Comparison of ENCODE assay signal across 14 cellular contexts in the genomic region with DNA sequence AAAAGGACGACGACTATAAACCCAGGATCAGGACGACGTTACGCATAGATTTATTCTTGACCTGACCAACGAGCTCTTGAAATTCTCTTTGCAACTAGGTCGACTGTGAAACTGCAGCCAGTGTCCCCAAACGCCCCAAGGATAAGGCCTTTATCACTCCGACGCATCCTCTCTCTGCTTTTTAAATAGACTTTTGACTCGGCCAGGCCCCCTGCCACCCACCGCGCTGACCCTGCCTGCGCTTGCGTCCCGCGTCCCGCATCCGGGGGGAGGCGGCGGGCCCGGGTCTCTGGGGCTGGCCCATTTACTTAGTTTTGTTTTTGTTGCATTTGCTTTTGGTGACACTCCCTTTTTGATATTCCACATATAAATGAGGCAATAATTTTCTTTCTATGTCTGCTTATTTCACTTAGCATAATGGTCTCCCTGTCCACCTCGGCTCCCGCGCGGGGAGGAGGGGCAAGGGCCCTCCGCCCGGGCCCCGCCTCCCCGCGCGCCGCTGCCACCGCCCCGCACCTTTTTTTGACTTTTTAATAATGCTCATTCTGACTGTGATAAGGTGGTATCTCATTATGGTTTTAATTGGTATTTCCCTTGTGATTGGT. TPM values are rescaled to one million over a fixed set of nuclear protein-coding genes. Genes with fewer than 3 reads are reported as not detected.
A peak's percentile ranks its signal among the peaks of the same experiment; 100 is the strongest.
DNase-seq lines count a peak whose midpoint lies in the region; ATAC-seq and TF ChIP-seq lines count a peak whose summit lies in the region.
"Had no signal": no experiment of that assay in that cellular context is flagged by ENCODE, and none has a peak within 500 bp of the region (broad histone marks: within the 10 kb centered on the region; RNA-seq: fewer than 3 reads in every experiment).

No MANE protein-coding gene starts in this region.

- peaks cover 3% of the 10 kb centered on the region for H3K27me3 Mint-ChIP-seq in activated CD4-positive, alpha-beta T cell treated with anti-CD3 and anti-CD28 coated beads for 36 hours

- H3K9me3 ChIP-seq in right atrium auricular region, result peaks cover 0 to 12% of the 10 kb centered on the region in 2 donors
- H3K9me3 ChIP-seq in spleen, result peaks cover 8 to 38% (median 28%) of the 10 kb centered on the region in 8 donors

- H3K4me1 ChIP-seq in right atrium auricular region, result no peaks in the 10 kb centered on the region
- peaks cover 0 to 64% (median 9%) of the 10 kb centered on the region in 6 donors for H3K4me1 ChIP-seq in spleen

- H3K4me3 ChIP-seq in right atrium auricular region, result peak overlapping the region; percentile 30 to 40
- H3K4me3 ChIP-seq in spleen, result peak overlapping the region in 7 of 8 donors; percentile 6 to 56 (median 30)
- H3K4me3 ChIP-seq: K562 had no signal

- WGBS in spleen, 5 donors, result 58 to 73% (median 65%) methylated on average over 35 of the region's 35 CpGs

- no peak for TF ChIP-seq CTCF in right atrium auricular region (IDR thresholded peaks at IDR 0.05)
- no peak for TF ChIP-seq CTCF in spleen (IDR thresholded peaks at IDR 0.05 in 8 of 11, conservative IDR thresholded peaks at IDR 0.05 in 3 of 11)

- H3K36me3 Mint-ChIP-seq in activated CD4-positive, alpha-beta T cell treated with anti-CD3 and anti-CD28 coated beads for 36 hours (ENCODE audit: low read depth), result peaks cover 42% of the 10 kb centered on the region
- H3K36me3 Mint-ChIP-seq in activated naive CD4-positive, alpha-beta T cell treated with anti-CD3 and anti-CD28 coated beads, Interleukin-2, amount 50 U/mL, for 72 hours, result peaks cover 34 to 54% of the 10 kb centered on the region in 2 donors

- DNase-seq in activated CD4-positive, alpha-beta T cell treated with anti-CD3 and anti-CD28 coated beads for 36 hours, result no peak
- no peak for DNase-seq in activated CD4-positive, alpha-beta T cell treated with anti-CD3 and anti-CD28 coated beads for 1 hour
- DNase-seq in activated naive CD4-positive, alpha-beta T cell treated with anti-CD3 and anti-CD28 coated beads, Interleukin-2, amount 50 U/mL, for 72 hours (ENCODE audit: low spot score in 2 of 2), result no peak
- DNase-seq in right atrium auricular region (ENCODE audit: low spot score), result no peak
- DNase-seq in spleen, result peak; percentile 50
- no peak for DNase-seq in NOMO-1 treated with DMSO at 0.1 percent for 48 hours (lab: John Stamatoyannopoulos, UW; ENCODE audit: unreplicated experiment)
- DNase-seq: 8988T, DMS 273 treated with DMSO at 0.1 percent for 48 hours, H9, mesendoderm, NCI-H2029 had no signal

- TF ChIP-seq POLR2A in spleen (IDR thresholded peaks at IDR 0.05), result no peak

- H3K27ac Mint-ChIP-seq in activated CD4-positive, alpha-beta T cell treated with anti-CD3 and anti-CD28 coated beads for 36 hours, result no peak overlapping the region
- H3K27ac Mint-ChIP-seq in activated naive CD4-positive, alpha-beta T cell treated with anti-CD3 and anti-CD28 coated beads, Interleukin-2, amount 50 U/mL, for 72 hours, result peak overlapping the region; percentile 5 to 14
- H3K27ac Mint-ChIP-seq: H9 had no signal

- H3K9me3 Mint-ChIP-seq in activated CD4-positive, alpha-beta T cell treated with anti-CD3 and anti-CD28 coated beads for 36 hours (ENCODE audit: low read depth), result peaks cover 8% of the 10 kb centered on the region
- peaks cover 0 to 9% of the 10 kb centered on the region in 2 donors for H3K9me3 Mint-ChIP-seq in activated naive CD4-positive, alpha-beta T cell treated with anti-CD3 and anti-CD28 coated beads, Interleukin-2, amount 50 U/mL, for 72 hours

- CTCF ChIA-PET in activated CD4-positive, alpha-beta T cell treated with anti-CD3 and anti-CD28 coated beads for 36 hours (lab: Charles Lee), result interaction anchor here (1.4 kb wide), 1 partner anchor 259 kb away, joined by 3 read pairs; no protein-coding TSS in a partner anchor

- POLR2A ChIA-PET in activated CD4-positive, alpha-beta T cell treated with anti-CD3 and anti-CD28 coated beads for 36 hours (lab: Charles Lee), result no interaction called here

- H3K4me1 Mint-ChIP-seq in activated CD4-positive, alpha-beta T cell treated with anti-CD3 and anti-CD28 coated beads for 36 hours, result peaks cover 25% of the 10 kb centered on the region

- H3K27me3 ChIP-seq in right atrium auricular region (no peaks in the 10 kb centered on the region), spleen (replicated peaks in 1 of 7) (peaks cover 0 to 13% (median 0%) of the 10 kb centered on the region in 7 donors)

- intact Hi-C loops in activated CD4-positive, alpha-beta T cell treated with anti-CD3 and anti-CD28 coated beads for 36 hours (cut with DNase I, micrococcal nuclease), result loop anchor here in 1 of 2 experiments (5.0 kb wide), 1 partner anchor 241 kb away; no protein-coding TSS in a partner anchor
- intact Hi-C loops in spleen (cut with DNase I; ENCODE audit: low total_unique reads), result no loop called here

- ATAC-seq in activated CD4-positive, alpha-beta T cell treated with anti-CD3 and anti-CD28 coated beads for 36 hours, result no peak
- no peak for ATAC-seq in activated naive CD4-positive, alpha-beta T cell treated with anti-CD3 and anti-CD28 coated beads, Interleukin-2, amount 50 U/mL, for 72 hours
- ATAC-seq in HG02885 (IDR thresholded peaks at IDR 0.05; ENCODE audit: poor library complexity, unreplicated experiment), result no peak
- no peak for ATAC-seq in HG02763 (IDR thresholded peaks at IDR 0.05; ENCODE audit: unreplicated experiment)
- ATAC-seq: K562 had no signal

- H3K36me3 ChIP-seq in right atrium auricular region (peaks cover 5% of the 10 kb centered on the region), spleen (peaks cover 0 to 57% (median 19%) of the 10 kb centered on the region in 6 donors)

- peak overlapping the region; percentile 69 for H3K4me3 Mint-ChIP-seq in activated CD4-positive, alpha-beta T cell treated with anti-CD3 and anti-CD28 coated beads for 36 hours
- H3K4me3 Mint-ChIP-seq: H9 had no signal

- H3K27ac ChIP-seq in right atrium auricular region (no peak overlapping the region), spleen (no peak overlapping the region)

RNA-seq across cellular contexts. Expression of a gene that starts 17.5 kb away (rescaled TPM):
- 10 to 100 TPM; 26.9 to 32.8 TPM for total RNA-seq in activated CD4-positive, alpha-beta T cell treated with anti-CD3 and anti-CD28 coated beads for 36 hours
- total RNA-seq in activated naive CD4-positive, alpha-beta T cell treated with anti-CD3 and anti-CD28 coated beads, Interleukin-2, amount 50 U/mL, for 72 hours, result 10 to 100 TPM; 30.3 to 33.8 TPM
- total RNA-seq in right atrium auricular region (10 to 100 TPM; 24.3 to 27.1 TPM), spleen (10 to 100 TPM; 51.6 to 88.0 (median 67.9) TPM)
- polyA plus RNA-seq in spleen, result 10 to 100 TPM; 21.3 to 23.2 (median 22.3) TPM
